In the genomic region with DNA sequence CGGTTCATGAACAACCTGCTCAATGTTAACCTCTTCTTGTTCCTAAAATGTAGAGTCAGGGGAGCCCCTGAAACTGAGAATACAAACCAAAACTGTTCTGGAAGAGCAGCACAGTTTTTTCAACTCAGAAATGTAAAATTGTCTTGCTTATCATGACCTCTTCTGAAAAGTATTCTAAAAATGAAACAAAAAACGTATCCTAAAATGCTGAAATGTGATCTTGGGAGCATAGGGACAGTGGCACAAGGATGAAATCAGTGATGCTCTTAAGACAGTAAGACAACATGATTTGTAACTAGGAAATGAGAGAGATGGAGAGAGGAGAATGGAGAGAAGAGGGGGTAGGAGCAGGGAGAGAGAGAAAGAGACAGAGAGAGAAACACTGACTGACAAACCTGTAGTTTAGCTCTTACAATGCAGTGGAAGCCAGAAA, we compare ENCODE assay signal across 12 cellular contexts. TPM values are rescaled to one million over a fixed set of nuclear protein-coding genes. Genes with fewer than 3 reads are reported as not detected.
DNase-seq lines count a peak whose midpoint lies in the region; ATAC-seq and TF ChIP-seq lines count a peak whose summit lies in the region.
"Had no signal": no experiment of that assay in that cellular context is flagged by ENCODE, and none has a peak within 500 bp of the region (broad histone marks: within the 10 kb centered on the region; RNA-seq: fewer than 3 reads in every experiment).

No MANE protein-coding gene starts in this region.

- H3K9me3 ChIP-seq in esophagus muscularis mucosa (no peaks in the 10 kb centered on the region), tibial artery (no peaks in the 10 kb centered on the region)
- H3K9me3 ChIP-seq: ovary had no signal

- H3K4me3 Mint-ChIP-seq in activated T-cell treated with anti-CD3 and anti-CD28 coated beads, Interleukin-2, amount 50 U/mL, for 24 hours: no peak overlapping the region
- H3K4me3 Mint-ChIP-seq: H9 had no signal

- no peak overlapping the region for H2BK5ac ChIP-seq in mesendoderm (ENCODE audit: low read length)

- H2BK120ac ChIP-seq in mesendoderm (ENCODE audit: low read depth, low read length): no peak overlapping the region

- peaks cover 72% of the 10 kb centered on the region for H3K36me3 Mint-ChIP-seq in activated T-cell treated with anti-CD3 and anti-CD28 coated beads, Interleukin-2, amount 50 U/mL, for 24 hours (ENCODE audit: low read depth)

- H3K27me3 Mint-ChIP-seq in activated T-cell treated with anti-CD3 and anti-CD28 coated beads, Interleukin-2, amount 50 U/mL, for 24 hours: no peaks in the 10 kb centered on the region

- no peak for TF ChIP-seq POLR2A in esophagus muscularis mucosa (IDR thresholded peaks at IDR 0.05; ENCODE audit: low read depth)

- H3K27me3 ChIP-seq in esophagus muscularis mucosa (no peaks in the 10 kb centered on the region), tibial artery (no peaks in the 10 kb centered on the region), mesendoderm (ENCODE audit: insufficient read depth, low read length, poor library complexity) (no peaks in the 10 kb centered on the region)
- H3K27me3 ChIP-seq: ovary had no signal

- no peak overlapping the region for H2AK5ac ChIP-seq in mesendoderm (ENCODE audit: low read length)

- intact Hi-C loops in esophagus muscularis mucosa (cut with DNase I): no loop called here
- intact Hi-C loops in tibial artery (cut with DNase I; ENCODE audit: low total_unique reads): no loop called here

- H3K79me1 ChIP-seq in mesendoderm (ENCODE audit: low read length): no peaks in the 10 kb centered on the region

- no peak for TF ChIP-seq CTCF in esophagus muscularis mucosa (IDR thresholded peaks at IDR 0.05)
- no peak for TF ChIP-seq CTCF in tibial artery (IDR thresholded peaks at IDR 0.05)

- no peak overlapping the region for H3K23ac ChIP-seq in mesendoderm (ENCODE audit: low read length)

- no peak overlapping the region for H3K4me2 ChIP-seq in mesendoderm (ENCODE audit: low read length)

- H3K4me1 ChIP-seq in esophagus muscularis mucosa: peaks cover 36 to 58% (median 54%) of the 10 kb centered on the region in 4 donors
- H3K4me1 ChIP-seq in tibial artery: peaks cover 0 to 51% (median 15%) of the 10 kb centered on the region in 4 donors
- peaks cover 3% of the 10 kb centered on the region for H3K4me1 ChIP-seq in mesendoderm (ENCODE audit: control insufficient read depth, low read depth, low read length)

- H3K36me3 ChIP-seq in esophagus muscularis mucosa (peaks cover 0 to 9% (median 0%) of the 10 kb centered on the region in 4 donors), tibial artery (peaks cover 0 to 11% (median 3%) of the 10 kb centered on the region in 3 donors), mesendoderm (ENCODE audit: control insufficient read depth, insufficient read depth, low read length) (no peaks in the 10 kb centered on the region)
- H3K36me3 ChIP-seq: ovary had no signal

- no peak overlapping the region for H4K5ac ChIP-seq in mesendoderm (ENCODE audit: low read length)

- 60% methylated on average over 2 of the region's 2 CpGs for WGBS in esophagus muscularis mucosa
- WGBS in mesendoderm (ENCODE audit: extremely low coverage, insufficient coverage, low lambda C conversion rate): no CpG with 5 or more reads among the region's 2 CpGs

- no peak overlapping the region for H3K9ac ChIP-seq in mesendoderm (ENCODE audit: low read length)

- H3K4me3 ChIP-seq in esophagus muscularis mucosa (peak overlapping the region in 1 of 4 donors; percentile 8), tibial artery (no peak overlapping the region), mesendoderm (ENCODE audit: low read length) (no peak overlapping the region)
- H3K4me3 ChIP-seq: ovary had no signal

- no peaks in the 10 kb centered on the region for H3K9me3 Mint-ChIP-seq in activated T-cell treated with anti-CD3 and anti-CD28 coated beads, Interleukin-2, amount 50 U/mL, for 24 hours
- H3K9me3 Mint-ChIP-seq: H9 had no signal

- peaks cover 58% of the 10 kb centered on the region for H3K4me1 Mint-ChIP-seq in activated T-cell treated with anti-CD3 and anti-CD28 coated beads, Interleukin-2, amount 50 U/mL, for 24 hours (ENCODE audit: low read depth)

- no peak overlapping the region for H3K18ac ChIP-seq in mesendoderm (ENCODE audit: low read length)

- no peaks in the 10 kb centered on the region for H3K79me2 ChIP-seq in mesendoderm (ENCODE audit: control insufficient read depth, insufficient read depth, low read length)

- no peak overlapping the region for H3K4ac ChIP-seq in mesendoderm (ENCODE audit: low read depth, low read length)

- H3K56ac ChIP-seq in mesendoderm (ENCODE audit: low read length): no peak overlapping the region

- no peak for DNase-seq in activated T-cell treated with anti-CD3 and anti-CD28 coated beads, Interleukin-2, amount 50 U/mL, for 24 hours
- DNase-seq in activated T-cell treated with anti-CD3 and anti-CD28 coated beads for 4 hours (no peak), esophagus muscularis mucosa (ENCODE audit: extremely low spot score) (no peak), tibial artery (no peak), mesendoderm (no peak), NCI-H1436 treated with DMSO at 0.1 percent for 48 hours (lab: John Stamatoyannopoulos, UW) (no peak), HK-2 (ENCODE audit: unreplicated experiment) (no peak)
- DNase-seq: H9; NCI-H226; ovary; stimulated activated naive CD4-positive, alpha-beta T cell treated with Interleukin-2 at 50 U/mL for 16 hours had no signal

- H3K27ac ChIP-seq in esophagus muscularis mucosa (replicated peaks in 1 of 4) (peak overlapping the region; percentile 31 to 54 (median 50)), tibial artery (peak overlapping the region; percentile 25 to 49), mesendoderm (ENCODE audit: low read depth, low read length) (no peak overlapping the region)
- H3K27ac ChIP-seq: ovary had no signal

- ATAC-seq in HG02973 (IDR thresholded peaks at IDR 0.05; ENCODE audit: unreplicated experiment): peak; percentile 36

- no peak overlapping the region for H2BK15ac ChIP-seq in mesendoderm (replicated peaks; ENCODE audit: low read depth)

- peak overlapping the region; percentile 45 for H3K27ac Mint-ChIP-seq in activated T-cell treated with anti-CD3 and anti-CD28 coated beads, Interleukin-2, amount 50 U/mL, for 24 hours
- H3K27ac Mint-ChIP-seq: H9 had no signal

- H4K8ac ChIP-seq in mesendoderm (ENCODE audit: low read depth, low read length): no peak overlapping the region

- no peak for TF ChIP-seq EP300 in esophagus muscularis mucosa (IDR thresholded peaks at IDR 0.05)

RNA-seq across cellular contexts. Expression of a gene that starts 27.5 kb away (rescaled TPM):
- total RNA-seq in esophagus muscularis mucosa: 10 to 100 TPM; 15.4 to 29.0 (median 19.9) TPM
- 3.2 TPM for polyA plus RNA-seq in mesendoderm (2013, experiment 1 of 2)
- polyA plus RNA-seq in mesendoderm (2013, experiment 2 of 2): 3.8 TPM
